In genomic region chr1:200899015-200899386, GRCh38 we compare ENCODE assay signal across 32 cellular contexts. TPM values are rescaled to one million over a fixed set of nuclear protein-coding genes. Genes with fewer than 3 reads are reported as not detected.
DNase-seq lines count a peak whose midpoint lies in the region; ATAC-seq, FAIRE-seq and TF ChIP-seq lines count a peak whose summit lies in the region.
"Had no signal": no experiment of that assay in that cellular context is flagged by ENCODE, and none has a peak within 500 bp of the region (broad histone marks: within the 10 kb centered on the region; RNA-seq: fewer than 3 reads in every experiment).

No MANE protein-coding gene starts in this region.

- H3K4me1 Mint-ChIP-seq in endothelial cell (ENCODE audit: unreplicated experiment), result peaks cover 32% of the 10 kb centered on the region
- H3K4me1 Mint-ChIP-seq: activated naive CD4-positive, alpha-beta T cell treated with anti-CD3 and anti-CD28 coated beads, Interleukin-2, amount 10 ng/mL, durations not matched to agents 7 days and 5 days had no signal

- no peak for TF ChIP-seq CTCF in endothelial cell (IDR thresholded peaks at IDR 0.05; ENCODE audit: unreplicated experiment)
- TF ChIP-seq CTCF in upper lobe of left lung (IDR thresholded peaks at IDR 0.05), result no peak

- H3K9me3 Mint-ChIP-seq in endothelial cell (ENCODE audit: unreplicated experiment), result no peaks in the 10 kb centered on the region
- H3K9me3 Mint-ChIP-seq: activated naive CD4-positive, alpha-beta T cell treated with anti-CD3 and anti-CD28 coated beads, Interleukin-2, amount 10 ng/mL, durations not matched to agents 7 days and 5 days; activated T-helper 1 cell treated with anti-CD3 and anti-CD28 coated beads, Interleukin-12 subunit alpha, Interleukin-12 subunit beta, Interleukin-2, Interleukin-4 antibody, amounts not matched to agents 30 ng/mL and 10 ng/mL and 1 ng/mL, durations not matched to agents 14 hours and 24 hours and 36 hours; natural killer cell; T-helper 1 cell treated with Interleukin-12 subunit alpha and Interleukin-12 subunit beta and Interleukin-4 antibody, amounts not matched to agents 30 μg/mL and 1 μg/mL, for 36 hours had no signal

- H3K4me3 Mint-ChIP-seq in endothelial cell (ENCODE audit: unreplicated experiment), result no peak overlapping the region
- H3K4me3 Mint-ChIP-seq: activated naive CD4-positive, alpha-beta T cell treated with anti-CD3 and anti-CD28 coated beads, Interleukin-2, amount 10 ng/mL, durations not matched to agents 7 days and 5 days; activated T-helper 1 cell treated with anti-CD3 and anti-CD28 coated beads, Interleukin-12 subunit alpha, Interleukin-12 subunit beta, Interleukin-2, Interleukin-4 antibody, amounts not matched to agents 30 ng/mL and 10 ng/mL and 1 ng/mL, durations not matched to agents 14 hours and 24 hours and 36 hours; natural killer cell; T-helper 1 cell treated with Interleukin-12 subunit alpha and Interleukin-12 subunit beta and Interleukin-4 antibody, amounts not matched to agents 30 μg/mL and 1 μg/mL, for 36 hours had no signal

- peaks cover 83% of the 10 kb centered on the region for H3K36me3 ChIP-seq in NT2/D1 (ENCODE audit: insufficient read depth, insufficient read length, low read length)
- H3K36me3 ChIP-seq in upper lobe of left lung, result no peaks in the 10 kb centered on the region
- H3K36me3 ChIP-seq: breast epithelium, gastroesophageal sphincter, thoracic aorta had no signal

- no peak overlapping the region for H3K27ac ChIP-seq in upper lobe of left lung
- H3K27ac ChIP-seq: breast epithelium, gastroesophageal sphincter, parathyroid adenoma, SJCRH30, thoracic aorta, VCaP had no signal

- no peak for TF ChIP-seq EP300 in upper lobe of left lung (IDR thresholded peaks at IDR 0.05)

- H3K9ac ChIP-seq in NT2/D1 (ENCODE audit: insufficient read length, low read depth), result peak overlapping the region; percentile 52
- H3K9ac ChIP-seq: parathyroid adenoma had no signal

- FAIRE-seq in urothelium cell line (lab: Jason Lieb, UNC), result peak; percentile 44
- FAIRE-seq: colon, H1, HTR-8/SVneo had no signal

- no peaks in the 10 kb centered on the region for H3K9me3 ChIP-seq in NT2/D1 (ENCODE audit: insufficient read depth, low read length)
- no peaks in the 10 kb centered on the region for H3K9me3 ChIP-seq in upper lobe of left lung
- H3K9me3 ChIP-seq: breast epithelium, gastroesophageal sphincter, SJCRH30, thoracic aorta had no signal

- H3K4me3 ChIP-seq in NT2/D1 (ENCODE audit: insufficient read length, low read depth) (no peak overlapping the region), upper lobe of left lung (no peak overlapping the region)
- H3K4me3 ChIP-seq: breast epithelium, gastroesophageal sphincter, SJCRH30, thoracic aorta had no signal

- TF ChIP-seq POLR2A in upper lobe of left lung (IDR thresholded peaks at IDR 0.05), result no peak

- H3K27me3 Mint-ChIP-seq in endothelial cell (ENCODE audit: unreplicated experiment), result peaks cover 5% of the 10 kb centered on the region

- ATAC-seq in esophagus mucosa (no peak), upper lobe of left lung (ENCODE audit: low FRiP score in 2 of 2) (no peak)
- ATAC-seq: gastroesophageal sphincter, left ventricle myocardium superior, natural killer cell, right cardiac atrium had no signal

- peaks cover 26% of the 10 kb centered on the region for H3K36me3 Mint-ChIP-seq in endothelial cell (ENCODE audit: low read depth, unreplicated experiment)
- H3K36me3 Mint-ChIP-seq: activated naive CD4-positive, alpha-beta T cell treated with anti-CD3 and anti-CD28 coated beads, Interleukin-2, amount 10 ng/mL, durations not matched to agents 7 days and 5 days; natural killer cell had no signal

- peak; percentile 57 for DNase-seq in SIG-M5 treated with dmso at 0.1 percent for 504 hours (lab: John Stamatoyannopoulos, UW; ENCODE audit: unreplicated experiment)
- DNase-seq in SIG-M5 (lab: John Stamatoyannopoulos, UW), result no peak
- DNase-seq in NT2/D1 (ENCODE audit: low read depth, low spot score), result no peak
- no peak for DNase-seq in endothelial cell (ENCODE audit: low spot score)
- no peak for DNase-seq in urothelium cell line (ENCODE audit: low spot score)
- no peak for DNase-seq in upper lobe of left lung
- DNase-seq in NCI-H1694 (lab: John Stamatoyannopoulos, UW), result no peak
- DNase-seq: 8988T; activated CD4-positive, alpha-beta T cell treated with anti-CD3 and anti-CD28 coated beads, Interleukin-2, amount 50 U/mL, for 1 hour; activated naive CD4-positive, alpha-beta T cell treated with anti-CD3 and anti-CD28 coated beads, Interleukin-2, amount 10 ng/mL, durations not matched to agents 7 days and 5 days; amniotic stem cell; DMS79; effector memory CD4-positive, alpha-beta T cell; left ventricle myocardium superior; natural killer cell; NCI-H1092 treated with DMSO at 0.1 percent for 48 hours; NCI-H1930; right cardiac atrium; SJCRH30; stimulated activated naive CD8-positive, alpha-beta T cell treated with anti-CD3 and anti-CD28 coated beads, Interleukin-15, Interleukin-2, amounts not matched to agents 100 U/mL and 50 U/mL, for 24 hours had no signal

- no peaks in the 10 kb centered on the region for H3K27me3 ChIP-seq in NT2/D1 (ENCODE audit: insufficient read depth, insufficient read length)
- no peaks in the 10 kb centered on the region for H3K27me3 ChIP-seq in upper lobe of left lung
- H3K27me3 ChIP-seq: breast epithelium, SJCRH30 had no signal

- WGBS in upper lobe of left lung, 2 donors, result 51 to 53% methylated on average over 3 of the region's 3 CpGs

- peaks cover 35% of the 10 kb centered on the region for H3K4me1 ChIP-seq in NT2/D1 (ENCODE audit: insufficient read depth, insufficient read length)
- peaks cover 0 to 7% (median 5%) of the 10 kb centered on the region in 4 donors for H3K4me1 ChIP-seq in upper lobe of left lung
- H3K4me1 ChIP-seq: breast epithelium, gastroesophageal sphincter, parathyroid adenoma had no signal

- peak overlapping the region; percentile 36 for H3K27ac Mint-ChIP-seq in endothelial cell (ENCODE audit: unreplicated experiment)
- H3K27ac Mint-ChIP-seq: activated naive CD4-positive, alpha-beta T cell treated with anti-CD3 and anti-CD28 coated beads, Interleukin-2, amount 10 ng/mL, durations not matched to agents 7 days and 5 days; activated T-helper 1 cell treated with anti-CD3 and anti-CD28 coated beads, Interleukin-12 subunit alpha, Interleukin-12 subunit beta, Interleukin-2, Interleukin-4 antibody, amounts not matched to agents 30 ng/mL and 10 ng/mL and 1 ng/mL, durations not matched to agents 14 hours and 24 hours and 36 hours; natural killer cell; T-helper 1 cell treated with Interleukin-12 subunit alpha and Interleukin-12 subunit beta and Interleukin-4 antibody, amounts not matched to agents 30 μg/mL and 1 μg/mL, for 36 hours had no signal

RNA-seq across cellular contexts. Expression of gene INAVA, which starts 4.3 kb away (rescaled TPM):
- total RNA-seq in endothelial cell (ENCODE audit: unreplicated experiment) (35.8 TPM), esophagus mucosa (54.8 TPM), upper lobe of left lung (10 to 100 TPM in 5 of 6 donors, 1 to 10 TPM in 1; 8.9 to 21.0 (median 16.3) TPM)
- total RNA-seq: OCI-LY7, right cardiac atrium had no signal

RNA-seq across cellular contexts. Expression of gene GPR25, which starts 26.2 kb away (rescaled TPM):
- total RNA-seq in endothelial cell (ENCODE audit: unreplicated experiment) (not detected), esophagus mucosa (0.32 TPM), upper lobe of left lung (under 1 TPM in 3 of 6 donors, not detected in 3; 0.49 to 0.74 (median 0.54) TPM)
- total RNA-seq: activated T-helper 1 cell treated with anti-CD3 and anti-CD28 coated beads, Interleukin-12 subunit alpha, Interleukin-12 subunit beta, Interleukin-2, Interleukin-4 antibody, amounts not matched to agents 30 ng/mL and 10 ng/mL and 1 ng/mL, durations not matched to agents 14 hours and 24 hours and 36 hours; gastroesophageal sphincter; H1; left ventricle myocardium superior; OCI-LY7; right cardiac atrium; SJCRH30; thoracic aorta had no signal
